In the genomic region with DNA sequence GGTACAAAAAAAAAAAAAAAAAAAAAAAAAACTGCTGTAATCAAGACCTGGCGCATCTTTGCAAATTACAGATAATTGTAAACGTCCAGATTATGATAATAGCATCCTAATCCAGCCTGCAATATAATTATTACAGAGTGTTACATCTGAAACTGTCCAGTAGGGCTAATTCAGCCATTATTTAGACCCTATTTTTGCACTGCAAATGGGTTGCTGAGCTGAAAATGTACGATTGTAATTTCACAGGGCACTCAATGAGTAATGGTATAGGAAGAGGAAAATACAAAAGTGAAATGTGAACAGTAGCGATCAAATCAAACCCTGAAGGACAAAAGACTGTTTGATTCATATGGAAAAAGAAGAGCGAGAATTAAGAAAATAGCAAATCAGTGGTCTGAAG, we compare ENCODE assay signal across 19 cellular contexts. TPM values are rescaled to one million over a fixed set of nuclear protein-coding genes. Genes with fewer than 3 reads are reported as not detected.
"Had no signal": no experiment of that assay in that cellular context is flagged by ENCODE, and none has a peak within 500 bp of the region (broad histone marks: within the 10 kb centered on the region; RNA-seq: fewer than 3 reads in every experiment).

No MANE protein-coding gene starts in this region.

- H3K36me3 ChIP-seq: left lung, upper lobe of right lung had no signal

- ATAC-seq: activated CD4-positive, alpha-beta T cell treated with anti-CD3 and anti-CD28 coated beads for 36 hours; activated CD8-positive, alpha-beta memory T cell treated with anti-CD3 and anti-CD28 coated beads, Interleukin-2, amount 10 ng/mL, durations not matched to agents 7 days and 5 days; activated CD8-positive, alpha-beta T cell treated with anti-CD3 and anti-CD28 coated beads, Interleukin-2, amount 10 ng/mL, durations not matched to agents 7 days and 5 days; activated naive CD4-positive, alpha-beta T cell treated with anti-CD3 and anti-CD28 coated beads, Interleukin-2, amount 50 U/mL, for 72 hours; esophagus mucosa; left lung; natural killer cell; sciatic nerve; upper lobe of right lung had no signal

- DNase-seq: activated CD4-positive, alpha-beta T cell treated with anti-CD3 and anti-CD28 coated beads for 36 hours; activated CD4-positive, CD25-positive, alpha-beta regulatory T cell; activated CD8-positive, alpha-beta memory T cell treated with anti-CD3 and anti-CD28 coated beads, Interleukin-2, amount 10 ng/mL, durations not matched to agents 7 days and 5 days; activated CD8-positive, alpha-beta T cell treated with anti-CD3 and anti-CD28 coated beads, Interleukin-2, amount 10 ng/mL, durations not matched to agents 7 days and 5 days; activated naive CD4-positive, alpha-beta T cell; activated T-cell treated with anti-CD3 and anti-CD28 coated beads, Interleukin-2, amount 50 U/mL, for 48 hours; endodermal cell; foreskin melanocyte; left lung; mesendoderm; natural killer cell; stimulated activated CD4-positive, alpha-beta T cell treated with anti-CD3 and anti-CD28 coated beads, Interleukin-12 subunit alpha, Interleukin-12 subunit beta, amount 100 ng/mL, for 4 hours; stimulated activated CD4-positive, alpha-beta T cell treated with anti-CD3 and anti-CD28 coated beads, Interleukin-4, amount 100 ng/mL, for 1 hour; upper lobe of right lung had no signal

- H3K27ac ChIP-seq: left lung, skin epidermis, upper lobe of right lung had no signal

- H3K4me3 ChIP-seq: left lung, lung, skin epidermis, upper lobe of right lung had no signal

- H3K9me3 ChIP-seq: left lung, upper lobe of right lung had no signal

RNA-seq across cellular contexts. Expression of a gene that starts 8.8 kb away (rescaled TPM):
- polyA plus RNA-seq: lung had no signal
